14 cellular contexts compared by ENCODE assay signal in the genomic region with DNA sequence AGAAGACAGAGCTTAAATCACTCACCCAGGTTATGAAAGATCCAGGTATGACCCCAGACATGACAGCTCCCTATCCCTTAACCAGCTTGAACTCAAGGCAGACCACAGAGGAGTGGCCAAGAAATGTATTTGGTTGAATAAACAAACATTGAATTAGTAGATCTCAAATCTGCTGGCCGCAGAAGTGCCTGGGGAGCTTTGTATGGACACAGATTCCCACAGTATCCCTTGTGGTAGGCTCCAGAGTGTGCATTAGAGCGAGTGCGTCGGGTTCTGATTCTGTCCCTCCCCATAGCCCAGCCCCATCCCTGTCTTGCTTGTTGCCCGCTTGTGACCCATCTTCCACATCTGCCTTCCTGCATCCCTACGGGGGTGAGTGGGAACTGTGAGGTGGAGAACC.
"Had no signal": no experiment of that assay in that cellular context is flagged by ENCODE, and none has a peak within 500 bp of the region (broad histone marks: within the 10 kb centered on the region; RNA-seq: fewer than 3 reads in every experiment).

No MANE protein-coding gene starts in this region.

- H3K36me3 ChIP-seq: ascending aorta, right atrium auricular region had no signal

- H3K4me3 ChIP-seq: ascending aorta, right atrium auricular region had no signal

- H3K27ac ChIP-seq: ascending aorta, right atrium auricular region had no signal

- H3K9me3 ChIP-seq: ascending aorta, right atrium auricular region had no signal

- H3K4me1 ChIP-seq: ascending aorta, right atrium auricular region had no signal

- H3K27me3 ChIP-seq: ascending aorta, right atrium auricular region had no signal

- FAIRE-seq: small intestine had no signal

- ATAC-seq: activated CD8-positive, alpha-beta memory T cell treated with anti-CD3 and anti-CD28 coated beads, Interleukin-2, amount 10 ng/mL, durations not matched to agents 7 days and 5 days; naive thymus-derived CD8-positive, alpha-beta T cell had no signal

- DNase-seq: activated CD4-positive, alpha-beta T cell treated with anti-CD3 and anti-CD28 coated beads, Interleukin-2, amount 50 U/mL, for 1 hour; activated CD8-positive, alpha-beta memory T cell treated with anti-CD3 and anti-CD28 coated beads, Interleukin-2, amount 10 ng/mL, durations not matched to agents 7 days and 5 days; activated effector memory CD4-positive, alpha-beta T cell treated with anti-CD3 and anti-CD28 coated beads, Interleukin-2, amount 50 U/mL, for 16 hours; activated T-cell treated with anti-CD3 and anti-CD28 coated beads, Interleukin-2, amount 50 U/mL, for 24 hours; caudate nucleus; cortex of kidney; erythroblast; glutamatergic neuron; immature natural killer cell; naive thymus-derived CD8-positive, alpha-beta T cell; nucleus accumbens; small intestine had no signal
